ENCODE assay signal across 24 cellular contexts in the genomic region with DNA sequence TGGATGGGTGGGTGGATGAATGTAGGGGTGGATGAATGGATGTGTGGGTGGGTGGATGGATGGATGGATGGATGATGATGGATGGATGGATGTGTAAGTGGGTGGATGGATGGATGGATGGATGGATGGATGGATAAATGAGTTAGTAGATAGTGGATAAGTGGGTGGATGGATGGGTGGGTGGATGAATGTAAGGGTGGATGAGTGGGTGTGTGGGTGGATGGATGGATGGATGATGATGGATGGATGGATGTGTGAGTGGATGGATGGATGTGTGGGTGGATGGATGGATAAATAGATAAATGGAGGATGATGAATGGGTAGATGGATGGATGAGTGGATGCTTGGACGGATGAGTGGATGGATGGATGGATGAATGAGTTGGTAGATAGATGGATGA.
"Had no signal": no experiment of that assay in that cellular context is flagged by ENCODE, and none has a peak within 500 bp of the region (broad histone marks: within the 10 kb centered on the region; RNA-seq: fewer than 3 reads in every experiment).

No MANE protein-coding gene starts in this region.

- H3K27ac Mint-ChIP-seq: mesothelial cell of epicardium; naive B cell; natural killer cell treated with Interleukin-12 subunit alpha and Interleukin-12 subunit beta and Interleukin-15 and Interleukin-18, amount 100 ng/mL, for 72 hours; stimulated activated effector memory CD8-positive, alpha-beta T cell treated with anti-CD3 and anti-CD28 coated beads, Interleukin-12 subunit alpha, Interleukin-12 subunit beta, amount 100 ng/mL, for 72 hours; stimulated activated naive CD8-positive, alpha-beta T cell treated with anti-CD3 and anti-CD28 coated beads, Interleukin-15, Interleukin-2, amounts not matched to agents 100 ng/mL and 50 ng/mL, for 24 hours had no signal

- H3K9me3 Mint-ChIP-seq: stimulated activated naive CD8-positive, alpha-beta T cell treated with anti-CD3 and anti-CD28 coated beads, Interleukin-15, Interleukin-2, amounts not matched to agents 100 ng/mL and 50 ng/mL, for 24 hours had no signal

- H3K27me3 Mint-ChIP-seq: stimulated activated naive CD8-positive, alpha-beta T cell treated with anti-CD3 and anti-CD28 coated beads, Interleukin-15, Interleukin-2, amounts not matched to agents 100 ng/mL and 50 ng/mL, for 24 hours had no signal

- FAIRE-seq: pancreas, small intestine had no signal

- H3K27me3 ChIP-seq: hepatocyte, pancreas had no signal

- H3K36me3 Mint-ChIP-seq: mesothelial cell of epicardium; natural killer cell treated with Interleukin-12 subunit alpha and Interleukin-12 subunit beta and Interleukin-15 and Interleukin-18, amount 100 ng/mL, for 72 hours had no signal

- DNase-seq: islet precursor cell; mesendoderm; naive B cell; nucleus accumbens; stimulated activated CD4-positive, alpha-beta T cell treated with anti-CD3 and anti-CD28 coated beads, Interleukin-4, amount 100 ng/mL, for 24 hours; stimulated activated naive CD4-positive, alpha-beta T cell; uterus had no signal

- ATAC-seq: natural killer cell treated with Interleukin-12 subunit alpha and Interleukin-12 subunit beta and Interleukin-15 and Interleukin-18, amount 100 ng/mL, for 72 hours; pancreas; right cardiac atrium; sciatic nerve; stimulated activated effector memory CD8-positive, alpha-beta T cell treated with anti-CD3 and anti-CD28 coated beads, Interleukin-12 subunit alpha, Interleukin-12 subunit beta, amount 100 ng/mL, for 72 hours had no signal

- H3K4me3 ChIP-seq: hepatocyte, left ventricle myocardium inferior, lung, pancreas, prostate gland, spleen, suprapubic skin, thoracic aorta, tibial nerve, upper lobe of left lung, uterus had no signal

- H3K27ac ChIP-seq: hepatocyte, left ventricle myocardium inferior, pancreas, prostate gland, spleen, suprapubic skin, thoracic aorta, tibial nerve, upper lobe of left lung, uterus had no signal

- H3K4me1 ChIP-seq: pancreas, prostate gland had no signal

- H3K36me3 ChIP-seq: left ventricle myocardium inferior, pancreas, prostate gland, spleen, suprapubic skin, thoracic aorta, tibial nerve, upper lobe of left lung, uterus had no signal

- H3K9me3 ChIP-seq: pancreas, prostate gland, suprapubic skin, thoracic aorta, tibial nerve, upper lobe of left lung, uterus had no signal

- H3K4me3 Mint-ChIP-seq: mesothelial cell of epicardium; natural killer cell treated with Interleukin-12 subunit alpha and Interleukin-12 subunit beta and Interleukin-15 and Interleukin-18, amount 100 ng/mL, for 72 hours; stimulated activated effector memory CD8-positive, alpha-beta T cell treated with anti-CD3 and anti-CD28 coated beads, Interleukin-12 subunit alpha, Interleukin-12 subunit beta, amount 100 ng/mL, for 72 hours; stimulated activated naive CD8-positive, alpha-beta T cell treated with anti-CD3 and anti-CD28 coated beads, Interleukin-15, Interleukin-2, amounts not matched to agents 100 ng/mL and 50 ng/mL, for 24 hours had no signal
